Comparison of ENCODE assay signal across 10 cellular contexts in the genomic region with DNA sequence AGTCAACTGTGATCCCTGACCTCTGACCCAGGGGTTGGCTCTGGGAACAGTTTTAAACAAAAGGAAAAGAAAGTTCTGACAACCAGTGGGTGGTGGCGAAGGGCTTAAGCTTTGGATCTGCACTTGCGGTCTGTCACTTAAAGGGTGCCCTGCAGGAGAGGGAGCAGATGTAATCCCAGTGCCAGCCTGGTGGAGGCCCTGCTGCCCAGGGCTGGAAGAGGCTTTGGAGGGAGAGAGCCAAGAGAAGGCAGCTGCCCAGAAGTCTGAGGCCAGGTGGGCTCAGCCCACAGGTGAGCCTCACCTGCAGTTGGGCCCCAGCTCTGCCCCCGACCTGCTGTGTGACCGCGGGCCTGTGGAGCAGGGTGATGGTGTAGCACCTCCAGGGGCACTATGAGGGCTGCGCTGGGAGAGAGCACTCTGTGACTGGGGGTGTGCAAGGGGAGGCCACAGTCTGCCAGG. TPM values are rescaled to one million over a fixed set of nuclear protein-coding genes. Genes with fewer than 3 reads are reported as not detected.
DNase-seq lines count a peak whose midpoint lies in the region; ATAC-seq and TF ChIP-seq lines count a peak whose summit lies in the region.
"Had no signal": no experiment of that assay in that cellular context is flagged by ENCODE, and none has a peak within 500 bp of the region (broad histone marks: within the 10 kb centered on the region; RNA-seq: fewer than 3 reads in every experiment).

No MANE protein-coding gene starts in this region.

- H3K4ac ChIP-seq in IMR-90 (ENCODE audit: low read depth, low read length), result no peak overlapping the region

- CTCF ChIA-PET in Caco-2 (lab: Charles Lee) (no interaction called here), IMR-90 (lab: Yijun Ruan, JAX) (no interaction called here)
- CTCF ChIA-PET in naive thymus-derived CD4-positive, alpha-beta T cell (lab: Charles Lee), result interaction anchor here (0.6 to 2.4 kb wide), 7 partner anchors 10 to 28 kb away, joined by 3 to 11 read pairs (median 4); no protein-coding TSS in a partner anchor

- H4K20me1 ChIP-seq in IMR-90 (ENCODE audit: insufficient read depth, low read length), result peaks cover 41% of the 10 kb centered on the region

- peaks cover 29% of the 10 kb centered on the region for H3K36me3 Mint-ChIP-seq in Caco-2 (ENCODE audit: insufficient read depth, unreplicated experiment)
- peaks cover 0 to 13% (median 9%) of the 10 kb centered on the region in 5 donors for H3K36me3 Mint-ChIP-seq in naive thymus-derived CD4-positive, alpha-beta T cell

- in situ Hi-C loops in IMR-90 (cut with MboI; ENCODE audit: low sequenced_read_pairs), result no loop called here

- no peak overlapping the region for H3K18ac ChIP-seq in IMR-90 (ENCODE audit: low read depth, low read length)

- H2AK9ac ChIP-seq in IMR-90 (replicated peaks; ENCODE audit: low read depth, low read length, poor library complexity), result no peak overlapping the region

- no peak overlapping the region for H3K4me3 Mint-ChIP-seq in Caco-2 (ENCODE audit: unreplicated experiment)
- H3K4me3 Mint-ChIP-seq in naive thymus-derived CD4-positive, alpha-beta T cell, result peak overlapping the region in 6 of 10 donors; percentile 35 to 73 (median 64)

- H2BK5ac ChIP-seq in IMR-90 (ENCODE audit: low read depth, low read length, poor library complexity, severe bottlenecking), result no peak overlapping the region

- no peak overlapping the region for H2BK15ac ChIP-seq in IMR-90 (ENCODE audit: low read depth, low read length)

- no peaks in the 10 kb centered on the region for H3K9me3 ChIP-seq in Caco-2
- no peaks in the 10 kb centered on the region for H3K9me3 ChIP-seq in IMR-90 (ENCODE audit: control insufficient read depth, insufficient read depth, low read length)
- H3K9me3 ChIP-seq in naive thymus-derived CD4-positive, alpha-beta T cell (ENCODE audit: control insufficient read depth in 2 of 3, low read length in 3 of 3), result no peaks in the 10 kb centered on the region
- H3K9me3 ChIP-seq: HAP-1 had no signal

- intact Hi-C loops in Caco-2 (cut with micrococcal nuclease; ENCODE audit: unreplicated experiment), result no loop called here
- intact Hi-C loops in IMR-90 (cut with micrococcal nuclease), result no loop called here
- intact Hi-C loops in naive thymus-derived CD4-positive, alpha-beta T cell (cut with micrococcal nuclease), result no loop called here

- H3K4me3 ChIP-seq in Caco-2 (ENCODE audit: low read depth, low read length), result no peak overlapping the region
- no peak overlapping the region for H3K4me3 ChIP-seq in IMR-90 (ENCODE audit: insufficient read depth, low read depth, low read length)
- H3K4me3 ChIP-seq in naive thymus-derived CD4-positive, alpha-beta T cell (ENCODE audit: low read length), result no peak overlapping the region
- H3K4me3 ChIP-seq: HAP-1 had no signal

- H4K8ac ChIP-seq in IMR-90 (ENCODE audit: low read depth in 2 of 2, low read length in 2 of 2), result no peak overlapping the region

- H4K91ac ChIP-seq in IMR-90 (ENCODE audit: insufficient read depth, low read depth, low read length), result no peak overlapping the region

- TF ChIP-seq RAD21 in IMR-90 (IDR thresholded peaks at IDR 0.05; ENCODE audit: low read length), result no peak

- no peak overlapping the region for H2BK120ac ChIP-seq in IMR-90 (ENCODE audit: low read depth, low read length)

- H3K9me1 ChIP-seq in IMR-90 (ENCODE audit: insufficient read depth, low read length), result peaks cover 18% of the 10 kb centered on the region

- DNase-seq in Caco-2 (no peak), IMR-90 (no peak), dermis blood vessel endothelial cell (peak; percentile 30), NK-92 (lab: John Stamatoyannopoulos, UW; ENCODE audit: unreplicated experiment) (no peak), cortex of kidney (lab: John Stamatoyannopoulos, UW) (no peak)
- DNase-seq in naive thymus-derived CD4-positive, alpha-beta T cell, result no peak
- DNase-seq: stimulated activated CD8-positive, alpha-beta memory T cell treated with anti-CD3 and anti-CD28 coated beads, Interleukin-4, amount 100 ng/mL, for 48 hours had no signal

- H4K5ac ChIP-seq in IMR-90 (ENCODE audit: low read depth, low read length), result no peak overlapping the region

- H3K23ac ChIP-seq in IMR-90 (ENCODE audit: low read depth, low read length), result no peak overlapping the region

- ATAC-seq in IMR-90 (ENCODE audit: low read depth) (0 out of 2 replicates have a peak, but pooled peaks have one; percentile 8), HG03095 (IDR thresholded peaks at IDR 0.05; ENCODE audit: unreplicated experiment) (no peak), GM21360 (IDR thresholded peaks at IDR 0.05; ENCODE audit: unreplicated experiment) (no peak)
- ATAC-seq in naive thymus-derived CD4-positive, alpha-beta T cell, result peak; percentile 52

- H2BK20ac ChIP-seq in IMR-90 (ENCODE audit: low read depth, low read length), result no peak overlapping the region

- H3K36me3 ChIP-seq in Caco-2 (ENCODE audit: control insufficient read depth, insufficient read depth, low read length), result no peaks in the 10 kb centered on the region
- H3K36me3 ChIP-seq in IMR-90 (ENCODE audit: control insufficient read depth, insufficient read depth, low read length), result peaks cover 8% of the 10 kb centered on the region
- H3K36me3 ChIP-seq in naive thymus-derived CD4-positive, alpha-beta T cell (ENCODE audit: control insufficient read depth in 2 of 3, insufficient read depth in 3 of 3, low read length in 3 of 3), result peaks cover 0 to 21% (median 0%) of the 10 kb centered on the region in 3 experiments

- H3K14ac ChIP-seq in IMR-90 (replicated peaks; ENCODE audit: low read depth, low read length), result 0 out of 2 replicates have a peak overlapping the region, but pooled peaks have one; percentile 9

- peak in 1 of 2 experiments; percentile 6 for TF ChIP-seq CTCF in Caco-2 (IDR thresholded peaks at IDR 0.05; ENCODE audit: insufficient read depth in 1 of 2, low read depth in 1 of 2, low read length in 1 of 2, severe bottlenecking in 1 of 2, unreplicated experiment in 1 of 2)
- TF ChIP-seq CTCF in IMR-90 (conservative IDR thresholded peaks at IDR 0.05; ENCODE audit: low read depth, low read length), result peak; percentile 20; the same call in 1 of the 2 replicates

- H3K27me3 ChIP-seq in Caco-2 (replicated peaks; ENCODE audit: control insufficient read depth, insufficient read depth, low read length) (no peaks in the 10 kb centered on the region), IMR-90 (ENCODE audit: control insufficient read depth, insufficient read depth, low read length) (no peaks in the 10 kb centered on the region)
- no peaks in the 10 kb centered on the region for H3K27me3 ChIP-seq in naive thymus-derived CD4-positive, alpha-beta T cell (ENCODE audit: control insufficient read depth in 2 of 2, insufficient read depth in 2 of 2, low read length in 2 of 2)

- no peak overlapping the region for H3K9ac ChIP-seq in IMR-90 (ENCODE audit: low read depth, low read length)

- H3K79me1 ChIP-seq in IMR-90 (ENCODE audit: low read depth in 1 of 2, low read length in 2 of 2), result peaks cover 38 to 84% of the 10 kb centered on the region in 2 experiments

- H3K27ac ChIP-seq in IMR-90 (ENCODE audit: insufficient read depth, low read length), result no peak overlapping the region
- H3K27ac ChIP-seq in naive thymus-derived CD4-positive, alpha-beta T cell (ENCODE audit: low read depth, low read length), result peak overlapping the region; percentile 69

- 100% methylated on average over 2 of the region's 6 CpGs; no CpG with 5 or more reads in 1 of the 2 experiments for WGBS in IMR-90 (ENCODE audit: extremely low coverage in 2 of 2, insufficient read length in 1 of 2), 2 experiments

- H3K4me2 ChIP-seq in IMR-90 (ENCODE audit: low read depth, low read length), result no peak overlapping the region

- H3K4me1 ChIP-seq in Caco-2 (no peaks in the 10 kb centered on the region), IMR-90 (ENCODE audit: control insufficient read depth, insufficient read depth, low read length) (peaks cover 12% of the 10 kb centered on the region)
- H3K4me1 ChIP-seq in naive thymus-derived CD4-positive, alpha-beta T cell (ENCODE audit: control insufficient read depth in 2 of 2, insufficient read depth in 2 of 2, low read length in 2 of 2), result peaks cover 54 to 55% of the 10 kb centered on the region in 2 donors

- no peak overlapping the region for H2AFZ ChIP-seq in IMR-90 (replicated peaks; ENCODE audit: low read length, poor library complexity)

- dilution Hi-C loops in IMR-90 (cut with HindIII; ENCODE audit: low sequenced_read_pairs, unreplicated experiment), result no loop called here

- POLR2A ChIA-PET in Caco-2 (lab: Charles Lee), result no interaction called here
- POLR2A ChIA-PET in IMR-90 (lab: Charles Lee; ENCODE audit: unreplicated experiment), result no interaction called here
- POLR2A ChIA-PET in naive thymus-derived CD4-positive, alpha-beta T cell (lab: Charles Lee), result interaction anchor here (1.3 to 9.3 kb wide), 4 partner anchors 10 to 26 kb away, joined by 3 to 127 read pairs (median 9); partner anchors contain the start of gene SH2B3

- no peak for TF ChIP-seq POLR2A in IMR-90 (IDR thresholded peaks at IDR 0.05; ENCODE audit: low read depth, low read length)

- H3K9me3 Mint-ChIP-seq in Caco-2 (ENCODE audit: unreplicated experiment), result no peaks in the 10 kb centered on the region
- H3K9me3 Mint-ChIP-seq in naive thymus-derived CD4-positive, alpha-beta T cell, result no peaks in the 10 kb centered on the region

- H3K56ac ChIP-seq in IMR-90 (ENCODE audit: extremely low read depth, insufficient read depth, low read length), result no peak overlapping the region

- H2AK5ac ChIP-seq in IMR-90 (ENCODE audit: low read depth, low read length), result no peak overlapping the region

- BruUV-seq in Caco-2 (replicated peaks; lab: Mats Ljungman, UMichigan) (no TSS peak), IMR-90 (replicated peaks; lab: Mats Ljungman, UMichigan) (no TSS peak)

- peaks cover 7% of the 10 kb centered on the region for H3K4me1 Mint-ChIP-seq in Caco-2 (ENCODE audit: low read depth, unreplicated experiment)
- peaks cover 39 to 69% (median 58%) of the 10 kb centered on the region in 7 donors for H3K4me1 Mint-ChIP-seq in naive thymus-derived CD4-positive, alpha-beta T cell

- H3K27me3 Mint-ChIP-seq in Caco-2 (ENCODE audit: insufficient read depth, unreplicated experiment), result no peaks in the 10 kb centered on the region
- no peaks in the 10 kb centered on the region for H3K27me3 Mint-ChIP-seq in naive thymus-derived CD4-positive, alpha-beta T cell

- peak overlapping the region; percentile 39 for H3K27ac Mint-ChIP-seq in Caco-2 (ENCODE audit: unreplicated experiment)
- H3K27ac Mint-ChIP-seq in naive thymus-derived CD4-positive, alpha-beta T cell, result peak overlapping the region; percentile 80 to 99 (median 93)

RNA-seq across cellular contexts. Expression of gene SH2B3, which starts 19.1 kb away (rescaled TPM):
- total RNA-seq in Caco-2 (2022) (15.6 and 16.1 TPM in 2 replicates), IMR-90 (2012; rRNA removed) (9.2 and 9.3 TPM in 2 replicates), dermis blood vessel endothelial cell (93.6 and 111 TPM in 2 replicates)
- 20.2 and 20.9 TPM in 2 replicates for polyA plus RNA-seq in IMR-90 (2012; rRNA removed)
- polyA plus RNA-seq in IMR-90 (2012; cell fraction: cytosol; rRNA removed), result 10.1 and 19.4 TPM in 2 replicates
- 21.8 and 24.3 TPM in 2 replicates for polyA plus RNA-seq in IMR-90 (2012; cell fraction: nucleus; rRNA removed; ENCODE audit: low replicate concordance)
- 10 to 100 TPM; 18.5 to 71.4 (median 29.8) TPM for total RNA-seq in naive thymus-derived CD4-positive, alpha-beta T cell
- polyA plus RNA-seq in naive thymus-derived CD4-positive, alpha-beta T cell, result 1 to 10 TPM; 3.5 to 7.8 TPM

RNA-seq across cellular contexts. Expression of gene PHETA1, which starts 55.9 kb away (rescaled TPM):
- total RNA-seq in Caco-2 (2022) (14.9 and 17.2 TPM in 2 replicates), IMR-90 (2012; rRNA removed) (3.1 and 3.2 TPM in 2 replicates), dermis blood vessel endothelial cell (8.5 and 9.7 TPM in 2 replicates)
- 6.6 and 7.1 TPM in 2 replicates for polyA plus RNA-seq in IMR-90 (2012; rRNA removed)
- 8.6 and 15.3 TPM in 2 replicates for polyA plus RNA-seq in IMR-90 (2012; cell fraction: cytosol; rRNA removed)
- polyA plus RNA-seq in IMR-90 (2012; cell fraction: nucleus; rRNA removed; ENCODE audit: low replicate concordance), result 8.3 and 19.7 TPM in 2 replicates
- total RNA-seq in naive thymus-derived CD4-positive, alpha-beta T cell, result 1 to 10 TPM; 1.2 to 6.8 (median 5.4) TPM
- polyA plus RNA-seq in naive thymus-derived CD4-positive, alpha-beta T cell, result under 1 TPM; 0.65 to 0.91 TPM

Comparison
In these comparisons a context has a peak if more than half of its experiments do, and no peak if none do; other contexts are left out.
1. ATAC-seq: peak in IMR-90 (single experiment) and naive thymus-derived CD4-positive, alpha-beta T cell (single experiment); none in HG03095 (single experiment) and GM21360 (single experiment).